Comparison of ENCODE assay signal across 8 cellular contexts in genomic region chr2:157876771-157877108, GRCh38. TPM values are rescaled to one million over a fixed set of nuclear protein-coding genes. Genes with fewer than 3 reads are reported as not detected.
DNase-seq lines count a peak whose midpoint lies in the region; ATAC-seq and TF ChIP-seq lines count a peak whose summit lies in the region.

No MANE protein-coding gene starts in this region.

- CTCF ChIA-PET in activated naive CD4-positive, alpha-beta T cell treated with anti-CD3 and anti-CD28 coated beads, Interleukin-2, amount 10 ng/mL, durations not matched to agents 7 days and 5 days (lab: Charles Lee), result interaction anchor here (0.9 to 2.8 kb wide), 15 partner anchors 8 to 575 kb away, joined by 3 to 22 read pairs (median 4); no protein-coding TSS in a partner anchor

- DNase-seq in activated naive CD4-positive, alpha-beta T cell treated with anti-CD3 and anti-CD28 coated beads, Interleukin-2, amount 10 ng/mL, durations not matched to agents 7 days and 5 days, result no peak
- DNase-seq in activated naive CD4-positive, alpha-beta T cell treated with anti-CD3 and anti-CD28 coated beads, Interleukin-2, amount 50 U/mL, for 16 hours, result no peak
- DNase-seq in activated naive CD8-positive, alpha-beta T cell treated with anti-CD3 and anti-CD28 coated beads, Interleukin-2, amount 50 U/mL, for 24 hours, result no peak
- DNase-seq in tibial artery, result no peak
- no peak for DNase-seq in SHP77 (lab: John Stamatoyannopoulos, UW)
- DNase-seq in activated CD4-positive, alpha-beta T cell treated with anti-CD3 and anti-CD28 coated beads, Interleukin-2, amount 50 U/mL, for 1 hour, result no peak

- TF ChIP-seq CTCF in liver (IDR thresholded peaks at IDR 0.05; ENCODE audit: low read depth, low read length, missing input control), result no peak
- TF ChIP-seq CTCF in tibial artery (IDR thresholded peaks at IDR 0.05), result no peak

- H3K36me3 ChIP-seq in liver (ENCODE audit: control insufficient read depth in 4 of 4, insufficient read depth in 3 of 4, low read depth in 1 of 4, low read length in 3 of 4) (no peaks in the 10 kb centered on the region), tibial artery (no peaks in the 10 kb centered on the region)

- no peaks in the 10 kb centered on the region for H3K9me3 ChIP-seq in liver (ENCODE audit: control insufficient read depth in 4 of 4, low read length in 3 of 4)
- no peaks in the 10 kb centered on the region for H3K9me3 ChIP-seq in tibial artery

- peaks cover 33% of the 10 kb centered on the region for H3K36me3 Mint-ChIP-seq in activated naive CD4-positive, alpha-beta T cell treated with anti-CD3 and anti-CD28 coated beads, Interleukin-2, amount 10 ng/mL, durations not matched to agents 7 days and 5 days
- no peaks in the 10 kb centered on the region for H3K36me3 Mint-ChIP-seq in activated naive CD8-positive, alpha-beta T cell treated with anti-CD3 and anti-CD28 coated beads, Interleukin-2, amount 50 U/mL, for 24 hours (ENCODE audit: low read depth)

- no peaks in the 10 kb centered on the region for H3K9me3 Mint-ChIP-seq in activated naive CD4-positive, alpha-beta T cell treated with anti-CD3 and anti-CD28 coated beads, Interleukin-2, amount 10 ng/mL, durations not matched to agents 7 days and 5 days
- no peaks in the 10 kb centered on the region for H3K9me3 Mint-ChIP-seq in activated naive CD8-positive, alpha-beta T cell treated with anti-CD3 and anti-CD28 coated beads, Interleukin-2, amount 50 U/mL, for 24 hours

- ATAC-seq in activated naive CD8-positive, alpha-beta T cell treated with anti-CD3 and anti-CD28 coated beads, Interleukin-2, amount 50 U/mL, for 24 hours, result peak; percentile 4
- no peak for ATAC-seq in HG03045 (IDR thresholded peaks at IDR 0.05; ENCODE audit: unreplicated experiment)

- intact Hi-C loops in tibial artery (cut with DNase I; ENCODE audit: low total_unique reads), result loop anchor here (5.0 kb wide), 2 partner anchors 34 to 89 kb away; no protein-coding TSS in a partner anchor

- H3K27me3 Mint-ChIP-seq in activated naive CD4-positive, alpha-beta T cell treated with anti-CD3 and anti-CD28 coated beads, Interleukin-2, amount 10 ng/mL, durations not matched to agents 7 days and 5 days, result no peaks in the 10 kb centered on the region
- H3K27me3 Mint-ChIP-seq in activated naive CD8-positive, alpha-beta T cell treated with anti-CD3 and anti-CD28 coated beads, Interleukin-2, amount 50 U/mL, for 24 hours, result no peaks in the 10 kb centered on the region

- peak overlapping the region; percentile 87 for H3K27ac Mint-ChIP-seq in activated naive CD4-positive, alpha-beta T cell treated with anti-CD3 and anti-CD28 coated beads, Interleukin-2, amount 10 ng/mL, durations not matched to agents 7 days and 5 days
- peak overlapping the region; percentile 17 for H3K27ac Mint-ChIP-seq in activated naive CD8-positive, alpha-beta T cell treated with anti-CD3 and anti-CD28 coated beads, Interleukin-2, amount 50 U/mL, for 24 hours

- peak overlapping the region; percentile 86 to 98 for H3K27ac ChIP-seq in liver (ENCODE audit: low read depth in 1 of 2, low read length in 2 of 2)
- H3K27ac ChIP-seq in tibial artery, result peak overlapping the region; percentile 88 to 96

- H3K4me1 ChIP-seq in liver (ENCODE audit: control insufficient read depth in 4 of 4, insufficient read depth in 4 of 4, low read length in 3 of 4) (peaks cover 18 to 65% (median 38%) of the 10 kb centered on the region in 4 donors), tibial artery (peaks cover 0 to 32% (median 21%) of the 10 kb centered on the region in 4 donors)

- H3K27me3 ChIP-seq in liver (ENCODE audit: control insufficient read depth in 4 of 4, insufficient read depth in 4 of 4, low read length in 3 of 4), result no peaks in the 10 kb centered on the region
- H3K27me3 ChIP-seq in tibial artery, result no peaks in the 10 kb centered on the region

- H3K9ac ChIP-seq in liver (ENCODE audit: low read depth in 1 of 2, low read length in 2 of 2), result peak overlapping the region; percentile 8 to 89

- H3K4me3 ChIP-seq in liver (ENCODE audit: low read depth in 1 of 3, low read length in 3 of 3) (peak overlapping the region; percentile 66 to 97 (median 83)), tibial artery (peak overlapping the region; percentile 81 to 94)

- peak overlapping the region; percentile 85 for H3K4me3 Mint-ChIP-seq in activated naive CD4-positive, alpha-beta T cell treated with anti-CD3 and anti-CD28 coated beads, Interleukin-2, amount 10 ng/mL, durations not matched to agents 7 days and 5 days
- peak overlapping the region; percentile 75 for H3K4me3 Mint-ChIP-seq in activated naive CD8-positive, alpha-beta T cell treated with anti-CD3 and anti-CD28 coated beads, Interleukin-2, amount 50 U/mL, for 24 hours

- H3K4me1 Mint-ChIP-seq in activated naive CD4-positive, alpha-beta T cell treated with anti-CD3 and anti-CD28 coated beads, Interleukin-2, amount 10 ng/mL, durations not matched to agents 7 days and 5 days, result peaks cover 60% of the 10 kb centered on the region
- peaks cover 47% of the 10 kb centered on the region for H3K4me1 Mint-ChIP-seq in activated naive CD8-positive, alpha-beta T cell treated with anti-CD3 and anti-CD28 coated beads, Interleukin-2, amount 50 U/mL, for 24 hours

- TF ChIP-seq RAD21 in liver (IDR thresholded peaks at IDR 0.05), result no peak

- 2% methylated on average over 14 of the region's 14 CpGs for WGBS in liver

TF ChIP-seq in liver, 16 proteins besides CTCF, POLR2A, EP300 and RAD21:
- TF ChIP-seq RXRA (IDR thresholded peaks at IDR 0.05) (no peak), TAF1 (conservative IDR thresholded peaks at IDR 0.05) (no peak), REST (IDR thresholded peaks at IDR 0.05) (no peak), HNF4G (IDR thresholded peaks at IDR 0.05) (no peak), EGR1 (IDR thresholded peaks at IDR 0.05; ENCODE audit: low read depth in 2 of 2) (no peak), ATF3 (IDR thresholded peaks at IDR 0.05) (no peak), GABPA (IDR thresholded peaks at IDR 0.05 in 1 of 2, conservative IDR thresholded peaks at IDR 0.05 in 1 of 2) (no peak), JUND (IDR thresholded peaks at IDR 0.05) (no peak), FOXA1 (IDR thresholded peaks at IDR 0.05) (no peak), ZBTB33 (IDR thresholded peaks at IDR 0.05) (no peak), NR2F2 (IDR thresholded peaks at IDR 0.05) (no peak), FOXA2 (IDR thresholded peaks at IDR 0.05) (no peak), MAX (IDR thresholded peaks at IDR 0.05) (no peak), SP1 (IDR thresholded peaks at IDR 0.05) (no peak), YY1 (IDR thresholded peaks at IDR 0.05) (no peak)

RNA-seq across cellular contexts. Expression of gene ACVR1, which starts 0.6 kb away (rescaled TPM):
- total RNA-seq in liver, result 10 to 100 TPM in 1 of 2 donors, 1 to 10 TPM in 1; 9.3 to 20.4 TPM
- polyA plus RNA-seq in liver, result 1 to 10 TPM; 6.2 to 7.7 TPM
